Comparison of ENCODE assay signal across 8 cellular contexts in the genomic region with DNA sequence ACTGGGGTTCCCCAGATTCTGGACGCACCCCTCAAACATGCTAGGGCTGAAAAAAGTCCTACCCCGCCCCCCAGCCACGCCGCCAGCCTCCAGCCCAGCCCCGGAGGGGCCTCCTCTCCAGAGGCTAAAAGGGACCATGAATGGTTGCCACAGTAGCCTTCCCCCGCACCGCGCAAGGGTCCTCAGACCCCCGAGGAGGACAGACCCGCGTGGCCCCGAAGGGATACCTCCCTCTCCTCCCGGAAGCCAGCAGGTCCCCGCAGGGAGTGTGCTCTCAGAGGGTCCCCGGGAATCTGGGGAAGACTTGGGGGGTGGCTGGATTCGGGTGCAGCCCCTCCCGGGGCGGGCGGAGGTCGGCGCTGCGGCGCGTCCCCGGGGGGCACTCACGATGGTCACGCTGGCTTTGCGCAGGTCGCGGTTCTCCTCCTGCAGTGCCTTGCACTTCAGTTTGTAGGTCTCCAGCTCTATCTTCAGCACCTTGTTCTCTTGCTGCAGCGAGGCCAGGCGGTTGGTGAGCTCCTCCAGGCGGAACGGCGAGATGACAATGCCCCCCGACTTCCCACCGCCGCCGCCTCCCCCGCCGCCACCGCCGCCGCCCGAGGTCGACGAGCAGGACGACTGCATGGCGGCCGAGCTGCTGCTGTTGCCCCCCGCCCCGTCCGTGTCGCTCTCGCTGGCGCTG. TPM values are rescaled to one million over a fixed set of nuclear protein-coding genes. Genes with fewer than 3 reads are reported as not detected.
DNase-seq lines count a peak whose midpoint lies in the region; TF ChIP-seq lines count a peak whose summit lies in the region.

No MANE protein-coding gene starts in this region.

- no peaks in the 10 kb centered on the region for H3K9me3 ChIP-seq in adipocyte (ENCODE audit: control insufficient read depth, low read length)
- no peaks in the 10 kb centered on the region for H3K9me3 ChIP-seq in iPS-18a (ENCODE audit: control insufficient read depth, low read depth, low read length)

- no peak for TF ChIP-seq RAD21 in Ishikawa (IDR thresholded peaks at IDR 0.05; ENCODE audit: low read depth)

- H3K4me1 ChIP-seq in adipocyte (ENCODE audit: control insufficient read depth, insufficient read depth, low read length) (peaks cover 33% of the 10 kb centered on the region), iPS-18a (ENCODE audit: control insufficient read depth, low read depth, low read length) (peaks cover 38% of the 10 kb centered on the region)

- peak overlapping the region; percentile 31 for H3K27ac ChIP-seq in iPS-18a (ENCODE audit: low read length)

- H3K36me3 ChIP-seq in adipocyte (ENCODE audit: control insufficient read depth, insufficient read depth, low read length, severe bottlenecking) (no peaks in the 10 kb centered on the region), iPS-18a (ENCODE audit: control insufficient read depth, low read depth, low read length) (peaks cover 5% of the 10 kb centered on the region)

- H3K27me3 ChIP-seq in adipocyte (replicated peaks; ENCODE audit: control insufficient read depth, insufficient read depth, low read length) (no peaks in the 10 kb centered on the region), iPS-18a (ENCODE audit: control insufficient read depth, insufficient read depth, low read length) (no peaks in the 10 kb centered on the region)

- H3K9ac ChIP-seq in adipocyte (ENCODE audit: low read length) (peak overlapping the region; percentile 95), iPS-18a (ENCODE audit: low read length) (peak overlapping the region; percentile 88)

- H3K4me3 ChIP-seq in adipocyte (ENCODE audit: low read length) (peak overlapping the region; percentile 96), iPS-18a (ENCODE audit: low read length) (peak overlapping the region; percentile 88)

- DNase-seq in Daoy (ENCODE audit: low read depth), result peak; percentile 5
- DNase-seq in adipocyte (ENCODE audit: low read depth), result no peak
- peak; percentile 25 for DNase-seq in stimulated activated CD4-positive, alpha-beta T cell treated with anti-CD3 and anti-CD28 coated beads, Interleukin-1b, Interleukin-23, amount 100 ng/mL, for 48 hours
- DNase-seq in midbrain (lab: John Stamatoyannopoulos, UW), result no peak
- no peak for DNase-seq in SIG-M5 treated with dmso at 0.1 percent for 504 hours (lab: John Stamatoyannopoulos, UW; ENCODE audit: unreplicated experiment)
- no peak for DNase-seq in NK-92 (lab: John Stamatoyannopoulos, UW; ENCODE audit: unreplicated experiment)

- no peak for TF ChIP-seq EP300 in Ishikawa (IDR thresholded peaks at IDR 0.05; ENCODE audit: borderline replicate concordance)

TF ChIP-seq in Ishikawa, 13 proteins besides CTCF, POLR2A, EP300 and RAD21:
- TF ChIP-seq TAF1 (IDR thresholded peaks at IDR 0.05; ENCODE audit: low read depth), result no peak
- TF ChIP-seq CEBPB (IDR thresholded peaks at IDR 0.05), result no peak
- TF ChIP-seq, protein P1, sequence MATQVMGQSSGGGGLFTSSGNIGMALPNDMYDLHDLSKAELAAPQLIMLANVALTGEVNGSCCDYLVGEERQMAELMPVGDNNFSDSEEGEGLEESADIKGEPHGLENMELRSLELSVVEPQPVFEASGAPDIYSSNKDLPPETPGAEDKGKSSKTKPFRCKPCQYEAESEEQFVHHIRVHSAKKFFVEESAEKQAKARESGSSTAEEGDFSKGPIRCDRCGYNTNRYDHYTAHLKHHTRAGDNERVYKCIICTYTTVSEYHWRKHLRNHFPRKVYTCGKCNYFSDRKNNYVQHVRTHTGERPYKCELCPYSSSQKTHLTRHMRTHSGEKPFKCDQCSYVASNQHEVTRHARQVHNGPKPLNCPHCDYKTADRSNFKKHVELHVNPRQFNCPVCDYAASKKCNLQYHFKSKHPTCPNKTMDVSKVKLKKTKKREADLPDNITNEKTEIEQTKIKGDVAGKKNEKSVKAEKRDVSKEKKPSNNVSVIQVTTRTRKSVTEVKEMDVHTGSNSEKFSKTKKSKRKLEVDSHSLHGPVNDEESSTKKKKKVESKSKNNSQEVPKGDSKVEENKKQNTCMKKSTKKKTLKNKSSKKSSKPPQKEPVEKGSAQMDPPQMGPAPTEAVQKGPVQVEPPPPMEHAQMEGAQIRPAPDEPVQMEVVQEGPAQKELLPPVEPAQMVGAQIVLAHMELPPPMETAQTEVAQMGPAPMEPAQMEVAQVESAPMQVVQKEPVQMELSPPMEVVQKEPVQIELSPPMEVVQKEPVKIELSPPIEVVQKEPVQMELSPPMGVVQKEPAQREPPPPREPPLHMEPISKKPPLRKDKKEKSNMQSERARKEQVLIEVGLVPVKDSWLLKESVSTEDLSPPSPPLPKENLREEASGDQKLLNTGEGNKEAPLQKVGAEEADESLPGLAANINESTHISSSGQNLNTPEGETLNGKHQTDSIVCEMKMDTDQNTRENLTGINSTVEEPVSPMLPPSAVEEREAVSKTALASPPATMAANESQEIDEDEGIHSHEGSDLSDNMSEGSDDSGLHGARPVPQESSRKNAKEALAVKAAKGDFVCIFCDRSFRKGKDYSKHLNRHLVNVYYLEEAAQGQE (IDR thresholded peaks at IDR 0.05; ENCODE audit: low read depth), result peak; percentile 47; the same call in 1 of the 2 replicates
- TF ChIP-seq TEAD4 (IDR thresholded peaks at IDR 0.05), result no peak
- TF ChIP-seq ZBTB7A (IDR thresholded peaks at IDR 0.05; ENCODE audit: low read depth), result peak; percentile 60; the same call in 1 of the 2 replicates
- peak; percentile 85; the same call in 1 of the 2 replicates for TF ChIP-seq YY1 (IDR thresholded peaks at IDR 0.05; ENCODE audit: low read depth)
- TF ChIP-seq NFIC (IDR thresholded peaks at IDR 0.05), result no peak

RNA-seq across cellular contexts. Expression of gene CCDC6, which starts 0.5 kb away (rescaled TPM):
- 12.4 and 13.7 TPM in 2 replicates for total RNA-seq in Daoy (2014; rRNA removed; shearing (Covaris generic))

Comparison
In these comparisons a context has a peak if more than half of its experiments do, and no peak if none do; other contexts are left out.
1. DNase-seq: peak in Daoy (single experiment) and stimulated activated CD4-positive, alpha-beta T cell treated with anti-CD3 and anti-CD28 coated beads, Interleukin-1b, Interleukin-23, amount 100 ng/mL, for 48 hours (single experiment); none in adipocyte (single experiment), midbrain (single experiment), SIG-M5 treated with dmso at 0.1 percent for 504 hours (single experiment) and NK-92 (single experiment).